ENCODE assay signal across 8 cellular contexts in genomic region chrX:101485212-101486064, GRCh38. TPM values are rescaled to one million over a fixed set of nuclear protein-coding genes. Genes with fewer than 3 reads are reported as not detected.
DNase-seq lines count a peak whose midpoint lies in the region; ATAC-seq and TF ChIP-seq lines count a peak whose summit lies in the region.

ARMCX4 (plus strand) TSS chrX:101485456; CDS start chrX:101488590, 3,134 bp downstream.

- H3K9me2 ChIP-seq in PC-3 (replicated peaks; ENCODE audit: low read length): no peaks in the 10 kb centered on the region

- no peaks in the 10 kb centered on the region for H3K79me2 ChIP-seq in PC-3 (ENCODE audit: low read length)

- BruUV-seq in PC-3 (replicated peaks; lab: Mats Ljungman, UMichigan): no TSS peak

- TF ChIP-seq CTCF in AG09319 (IDR thresholded peaks at IDR 0.05; ENCODE audit: low read depth, low read length) (no peak), body of pancreas (IDR thresholded peaks at IDR 0.05) (no peak), sigmoid colon (IDR thresholded peaks at IDR 0.05) (no peak), PC-3 (conservative IDR thresholded peaks at IDR 0.05; ENCODE audit: low read depth, low read length) (no peak)

- H3K9ac ChIP-seq in iPS-18a (ENCODE audit: low read length) (peak within 1 kb of the TSS; percentile 62), PC-3 (ENCODE audit: low read length) (no peak within 1 kb of the TSS)

- H3K36me3 ChIP-seq in body of pancreas (replicated peaks in 1 of 2; ENCODE audit: insufficient read depth in 1 of 2, low read depth in 2 of 2): no peaks in the 10 kb centered on the region
- no peaks in the 10 kb centered on the region for H3K36me3 ChIP-seq in iPS-18a (ENCODE audit: control insufficient read depth, low read depth, low read length)
- peaks cover 0 to 3% (median 0%) of the 10 kb centered on the region in 4 donors for H3K36me3 ChIP-seq in sigmoid colon
- no peaks in the 10 kb centered on the region for H3K36me3 ChIP-seq in PC-3 (ENCODE audit: low read depth, low read length)

- CTCF ChIA-PET in PC-3 (lab: Charles Lee): no interaction called here

- no peaks in the 10 kb centered on the region for H3F3A ChIP-seq in PC-3 (ENCODE audit: low read length, unreplicated experiment)

- H4K20me1 ChIP-seq in PC-3 (ENCODE audit: low read length): no peaks in the 10 kb centered on the region

- H3K27me3 ChIP-seq in body of pancreas: no peaks in the 10 kb centered on the region
- no peaks in the 10 kb centered on the region for H3K27me3 ChIP-seq in iPS-18a (ENCODE audit: control insufficient read depth, insufficient read depth, low read length)
- H3K27me3 ChIP-seq in sigmoid colon: peaks cover 0 to 7% (median 0%) of the 10 kb centered on the region in 3 donors
- peaks cover 23% of the 10 kb centered on the region for H3K27me3 ChIP-seq in PC-3 (ENCODE audit: low read length)

- H2AFZ ChIP-seq in PC-3 (ENCODE audit: low read length): no peak within 1 kb of the TSS

- no peak within 1 kb of the TSS for H3K27ac ChIP-seq in body of pancreas
- H3K27ac ChIP-seq in iPS-18a (ENCODE audit: low read length): no peak within 1 kb of the TSS
- H3K27ac ChIP-seq in sigmoid colon: peak within 1 kb of the TSS; percentile 29 to 64 (median 59)
- H3K27ac ChIP-seq in PC-3 (ENCODE audit: low read length): no peak within 1 kb of the TSS

- TF ChIP-seq EP300 in sigmoid colon (IDR thresholded peaks at IDR 0.05): no peak

- H3K4me1 ChIP-seq in body of pancreas: no peaks in the 10 kb centered on the region
- H3K4me1 ChIP-seq in iPS-18a (ENCODE audit: control insufficient read depth, low read depth, low read length): peaks cover 13% of the 10 kb centered on the region
- H3K4me1 ChIP-seq in sigmoid colon: no peaks in the 10 kb centered on the region
- no peaks in the 10 kb centered on the region for H3K4me1 ChIP-seq in PC-3 (ENCODE audit: insufficient read depth, low read length)

- H3K9me3 ChIP-seq in body of pancreas: no peaks in the 10 kb centered on the region
- H3K9me3 ChIP-seq in iPS-18a (ENCODE audit: control insufficient read depth, low read depth, low read length): no peaks in the 10 kb centered on the region
- no peaks in the 10 kb centered on the region for H3K9me3 ChIP-seq in sigmoid colon
- no peaks in the 10 kb centered on the region for H3K9me3 ChIP-seq in PC-3 (ENCODE audit: low read length)

- H3K4me2 ChIP-seq in PC-3 (ENCODE audit: low read length): no peak within 1 kb of the TSS

- POLR2A ChIA-PET in PC-3 (lab: Charles Lee; ENCODE audit: unreplicated experiment): no interaction called here

- WGBS in body of pancreas, 2 donors: 19 to 46% methylated on average over 12 to 29 of the region's 55 CpGs
- 16 to 29% methylated on average over 55 of the region's 55 CpGs for WGBS in sigmoid colon, 2 donors

- ATAC-seq in HG03442 (IDR thresholded peaks at IDR 0.05; ENCODE audit: unreplicated experiment) (peak; percentile 60), SK-N-SH treated with all-trans-retinoic acid at 6 μM for 48 hours (peak; percentile 93), body of pancreas (peak; percentile 85), PC-3 (no peak)

- peak in 1 of 3 donors; percentile 21 for TF ChIP-seq POLR2A in body of pancreas (IDR thresholded peaks at IDR 0.05)
- TF ChIP-seq POLR2A in sigmoid colon (IDR thresholded peaks at IDR 0.05): no peak

- H3K4me3 ChIP-seq in body of pancreas (no peak within 1 kb of the TSS), iPS-18a (ENCODE audit: low read length) (peak within 1 kb of the TSS; percentile 62), sigmoid colon (peak within 1 kb of the TSS; percentile 40 to 54 (median 51)), PC-3 (ENCODE audit: low read length) (no peak within 1 kb of the TSS)

- intact Hi-C loops in body of pancreas (cut with DNase I): no loop called here
- intact Hi-C loops in sigmoid colon (cut with DNase I): loop anchor here (5.0 kb wide), 1 partner anchor 68 kb away; no protein-coding TSS in a partner anchor
- intact Hi-C loops in PC-3 (cut with micrococcal nuclease): no loop called here

- DNase-seq in AG09319 (ENCODE audit: extremely low read depth, low read depth) (peak; percentile 19), body of pancreas (peak; percentile 54 to 75 (median 62)), sigmoid colon (peak; percentile 87), NCI-H226 (no peak), PC-3 (no peak)

TF ChIP-seq in SK-N-SH treated with all-trans-retinoic acid at 6 μM for 48 hours, 23 proteins besides CTCF, POLR2A, EP300 and RAD21:
- TF ChIP-seq GLIS3 (CRISPR knock-in tag; IDR thresholded peaks at IDR 0.05) (0 out of 2 replicates have a peak, but pooled peaks have one; percentile 62), TCF4 (CRISPR knock-in tag; IDR thresholded peaks at IDR 0.05; ENCODE audit: borderline replicate concordance) (peak; percentile 67; the same call in 1 of the 2 replicates), ZC3H10 (CRISPR knock-in tag; IDR thresholded peaks at IDR 0.05) (no peak), PATZ1 (CRISPR knock-in tag; IDR thresholded peaks at IDR 0.05; ENCODE audit: borderline replicate concordance) (no peak)

RNA-seq across cellular contexts. Expression of gene ARMCX4, which starts in this region (rescaled TPM):
- 1 to 10 TPM; 6.5 to 6.6 TPM for total RNA-seq in body of pancreas
- 10 to 100 TPM in 3 of 4 donors, 1 to 10 TPM in 1; 9.5 to 26.3 (median 12.4) TPM for total RNA-seq in sigmoid colon
- polyA plus RNA-seq in sigmoid colon: 1 to 10 TPM; 3.2 to 5.4 (median 5.3) TPM
- not detected in 2 replicates for total RNA-seq in PC-3 (2014; rRNA removed)

Comparison
In these comparisons a context has a peak if more than half of its experiments do, and no peak if none do; other contexts are left out.
1. DNase-seq: peak in AG09319 (single experiment), body of pancreas (4 of 4) and sigmoid colon (single experiment); none in NCI-H226 (single experiment) and PC-3 (single experiment).
2. H3K27ac ChIP-seq: peak in sigmoid colon (4 of 4); none in body of pancreas (0 of 4), iPS-18a (single experiment) and PC-3 (single experiment).
3. H3K4me3 ChIP-seq: peak in iPS-18a (single experiment) and sigmoid colon (4 of 4); none in body of pancreas (0 of 2) and PC-3 (single experiment).